In genomic region chr5:56056875-56057274, GRCh38 we compare ENCODE assay signal across 12 cellular contexts.
A peak's percentile ranks its signal among the peaks of the same experiment; 100 is the strongest.
DNase-seq lines count a peak whose midpoint lies in the region; ATAC-seq lines count a peak whose summit lies in the region.
"Had no signal": no experiment of that assay in that cellular context is flagged by ENCODE, and none has a peak within 500 bp of the region (broad histone marks: within the 10 kb centered on the region; RNA-seq: fewer than 3 reads in every experiment).

No MANE protein-coding gene starts in this region.

- H3K27me3 Mint-ChIP-seq in activated T-cell treated with anti-CD3 and anti-CD28 coated beads, Interleukin-2, amount 50 U/mL, for 72 hours (ENCODE audit: low read depth): peaks cover 3% of the 10 kb centered on the region
- H3K27me3 Mint-ChIP-seq in stimulated activated naive B cell treated with anti-CD40 and anti-IgM and Interleukin-4, amounts not matched to agents 10 μg/mL and 1 μg/mL and 100 μg/mL, for 72 hours: peaks cover 0 to 18% of the 10 kb centered on the region in 2 donors

- H3K27ac ChIP-seq in neuronal stem cell (replicated peaks; ENCODE audit: low read length): no peak overlapping the region

- no peak overlapping the region for H3K14ac ChIP-seq in neuronal stem cell (ENCODE audit: low read length)

- H3K36me3 Mint-ChIP-seq in activated T-cell treated with anti-CD3 and anti-CD28 coated beads, Interleukin-2, amount 50 U/mL, for 72 hours (ENCODE audit: insufficient read depth in 2 of 2): peaks cover 6 to 9% of the 10 kb centered on the region in 2 donors
- H3K36me3 Mint-ChIP-seq in stimulated activated naive B cell treated with anti-CD40 and anti-IgM and Interleukin-4, amounts not matched to agents 10 μg/mL and 1 μg/mL and 100 μg/mL, for 72 hours: peaks cover 0 to 4% of the 10 kb centered on the region in 2 donors

- H3K23ac ChIP-seq in neuronal stem cell (ENCODE audit: low read depth, low read length, poor library complexity): no peak overlapping the region

- H3K4me1 ChIP-seq in neuronal stem cell (ENCODE audit: control insufficient read depth in 2 of 2, insufficient read depth in 1 of 2, low read depth in 1 of 2, low read length in 2 of 2): no peaks in the 10 kb centered on the region

- H2BK12ac ChIP-seq in neuronal stem cell (ENCODE audit: low read length): no peak overlapping the region

- no peak overlapping the region for H2BK5ac ChIP-seq in neuronal stem cell (ENCODE audit: low read length)

- no peak for ATAC-seq in activated T-cell treated with anti-CD3 and anti-CD28 coated beads, Interleukin-2, amount 50 U/mL, for 72 hours (replicated peaks in 1 of 2)
- ATAC-seq in GM21825 (IDR thresholded peaks at IDR 0.05; ENCODE audit: unreplicated experiment): peak; percentile 71
- ATAC-seq in HG03378 (IDR thresholded peaks at IDR 0.05; ENCODE audit: unreplicated experiment): peak; percentile 76
- peak; percentile 88 to 91 for ATAC-seq in stimulated activated naive B cell treated with anti-CD40 and anti-IgM and Interleukin-4, amounts not matched to agents 10 μg/mL and 1 μg/mL and 100 μg/mL, for 72 hours (replicated peaks)

- in situ Hi-C loops in KBM-7 (cut with MboI; ENCODE audit: low pct_unique_long_range_greater_than_20kb, low sequenced_read_pairs): no loop called here

- no peak overlapping the region for H3K4me3 ChIP-seq in neuronal stem cell (ENCODE audit: low read length in 2 of 2)

- peaks cover 4 to 6% of the 10 kb centered on the region in 2 donors for H3K9me3 Mint-ChIP-seq in activated T-cell treated with anti-CD3 and anti-CD28 coated beads, Interleukin-2, amount 50 U/mL, for 72 hours
- H3K9me3 Mint-ChIP-seq in stimulated activated naive B cell treated with anti-CD40 and anti-IgM and Interleukin-4, amounts not matched to agents 10 μg/mL and 1 μg/mL and 100 μg/mL, for 72 hours: peaks cover 0 to 5% of the 10 kb centered on the region in 2 donors

- WGBS in neuronal stem cell (ENCODE audit: extremely low coverage in 2 of 2, insufficient read length in 2 of 2, insufficient replicate concordance in 1 of 2), 2 donors: no CpG with 5 or more reads among the region's 2 CpGs

- H3K79me1 ChIP-seq in neuronal stem cell (ENCODE audit: low read depth, low read length): no peaks in the 10 kb centered on the region

- no peak overlapping the region for H4K91ac ChIP-seq in neuronal stem cell (ENCODE audit: low read depth, low read length, poor library complexity)

- peaks cover 6 to 9% of the 10 kb centered on the region in 2 donors for H3K9me3 ChIP-seq in neuronal stem cell (replicated peaks in 1 of 2; ENCODE audit: control insufficient read depth in 2 of 2, insufficient read depth in 1 of 2, low read depth in 1 of 2, low read length in 2 of 2)

- H2AK5ac ChIP-seq in neuronal stem cell (ENCODE audit: low read depth, low read length): no peak overlapping the region

- H3K4me1 Mint-ChIP-seq in activated T-cell treated with anti-CD3 and anti-CD28 coated beads, Interleukin-2, amount 50 U/mL, for 72 hours (ENCODE audit: low read depth): peaks cover 70% of the 10 kb centered on the region
- peaks cover 14 to 22% of the 10 kb centered on the region in 2 donors for H3K4me1 Mint-ChIP-seq in stimulated activated naive B cell treated with anti-CD40 and anti-IgM and Interleukin-4, amounts not matched to agents 10 μg/mL and 1 μg/mL and 100 μg/mL, for 72 hours

- H2AFZ ChIP-seq in neuronal stem cell (ENCODE audit: low read length): no peak overlapping the region

- no peak overlapping the region for H3K4ac ChIP-seq in neuronal stem cell (ENCODE audit: low read length)

- no peak for DNase-seq in activated T-cell treated with anti-CD3 and anti-CD28 coated beads, Interleukin-2, amount 50 U/mL, for 72 hours
- DNase-seq in activated T-cell treated with anti-CD3 and anti-CD28 coated beads, Interleukin-2, amount 50 U/mL, for 48 hours: no peak
- DNase-seq in stimulated activated naive B cell treated with anti-CD40 and anti-IgM and Interleukin-4, amounts not matched to agents 10 μg/mL and 1 μg/mL and 100 μg/mL, for 72 hours: no peak
- no peak for DNase-seq in KBM-7
- DNase-seq in neuronal stem cell (ENCODE audit: low spot score): no peak
- no peak for DNase-seq in effector CD8-positive, alpha-beta T cell (lab: John Stamatoyannopoulos, UW)
- DNase-seq: activated naive CD8-positive, alpha-beta T cell treated with anti-CD3 and anti-CD28 coated beads, Interleukin-2, amount 10 ng/mL, durations not matched to agents 7 days and 5 days; effector memory CD4-positive, alpha-beta T cell; NCI-H1092 treated with DMSO at 0.1 percent for 48 hours; stimulated activated CD4-positive, alpha-beta T cell treated with anti-CD3 and anti-CD28 coated beads, Interleukin-12 subunit alpha, Interleukin-12 subunit beta, amount 100 ng/mL, for 4 hours had no signal

- H3K27ac Mint-ChIP-seq in activated T-cell treated with anti-CD3 and anti-CD28 coated beads, Interleukin-2, amount 50 U/mL, for 72 hours: no peak overlapping the region
- H3K27ac Mint-ChIP-seq in stimulated activated naive B cell treated with anti-CD40 and anti-IgM and Interleukin-4, amounts not matched to agents 10 μg/mL and 1 μg/mL and 100 μg/mL, for 72 hours: no peak overlapping the region
- H3K27ac Mint-ChIP-seq: activated naive CD8-positive, alpha-beta T cell treated with anti-CD3 and anti-CD28 coated beads, Interleukin-2, amount 10 ng/mL, durations not matched to agents 7 days and 5 days had no signal

- H3K27me3 ChIP-seq in neuronal stem cell (ENCODE audit: control insufficient read depth in 3 of 3, insufficient read depth in 3 of 3, low read depth in 1 of 3, low read length in 3 of 3): no peaks in the 10 kb centered on the region

- peak overlapping the region; percentile 6 to 25 for H3K4me3 Mint-ChIP-seq in activated T-cell treated with anti-CD3 and anti-CD28 coated beads, Interleukin-2, amount 50 U/mL, for 72 hours
- no peak overlapping the region for H3K4me3 Mint-ChIP-seq in stimulated activated naive B cell treated with anti-CD40 and anti-IgM and Interleukin-4, amounts not matched to agents 10 μg/mL and 1 μg/mL and 100 μg/mL, for 72 hours
- H3K4me3 Mint-ChIP-seq: activated naive CD8-positive, alpha-beta T cell treated with anti-CD3 and anti-CD28 coated beads, Interleukin-2, amount 10 ng/mL, durations not matched to agents 7 days and 5 days had no signal

- H3K4me2 ChIP-seq in neuronal stem cell (ENCODE audit: insufficient read depth, low read length, poor library complexity, severe bottlenecking): no peak overlapping the region

- H2BK120ac ChIP-seq in neuronal stem cell (ENCODE audit: low read depth, low read length): no peak overlapping the region

- no peak overlapping the region for H3K9ac ChIP-seq in neuronal stem cell (ENCODE audit: low read depth, low read length, poor library complexity)

- H3K18ac ChIP-seq in neuronal stem cell (ENCODE audit: low read length): no peak overlapping the region

- H2BK15ac ChIP-seq in neuronal stem cell (ENCODE audit: low read length): no peak overlapping the region

- H4K8ac ChIP-seq in neuronal stem cell (ENCODE audit: low read depth, low read length): no peak overlapping the region

- no peaks in the 10 kb centered on the region for H3K36me3 ChIP-seq in neuronal stem cell (replicated peaks in 1 of 2; ENCODE audit: control insufficient read depth in 2 of 2, insufficient read depth in 2 of 2, low read length in 2 of 2)

Comparison
In these comparisons a context has a peak if more than half of its experiments do, and no peak if none do; other contexts are left out.
1. ATAC-seq: peak in GM21825 (single experiment), HG03378 (single experiment) and stimulated activated naive B cell treated with anti-CD40 and anti-IgM and Interleukin-4, amounts not matched to agents 10 μg/mL and 1 μg/mL and 100 μg/mL, for 72 hours (2 of 2); none in activated T-cell treated with anti-CD3 and anti-CD28 coated beads, Interleukin-2, amount 50 U/mL, for 72 hours (0 of 2).
2. H3K4me3 Mint-ChIP-seq: peak in activated T-cell treated with anti-CD3 and anti-CD28 coated beads, Interleukin-2, amount 50 U/mL, for 72 hours (2 of 2); none in stimulated activated naive B cell treated with anti-CD40 and anti-IgM and Interleukin-4, amounts not matched to agents 10 μg/mL and 1 μg/mL and 100 μg/mL, for 72 hours (0 of 2).